8 cellular contexts compared by ENCODE assay signal in the genomic region with DNA sequence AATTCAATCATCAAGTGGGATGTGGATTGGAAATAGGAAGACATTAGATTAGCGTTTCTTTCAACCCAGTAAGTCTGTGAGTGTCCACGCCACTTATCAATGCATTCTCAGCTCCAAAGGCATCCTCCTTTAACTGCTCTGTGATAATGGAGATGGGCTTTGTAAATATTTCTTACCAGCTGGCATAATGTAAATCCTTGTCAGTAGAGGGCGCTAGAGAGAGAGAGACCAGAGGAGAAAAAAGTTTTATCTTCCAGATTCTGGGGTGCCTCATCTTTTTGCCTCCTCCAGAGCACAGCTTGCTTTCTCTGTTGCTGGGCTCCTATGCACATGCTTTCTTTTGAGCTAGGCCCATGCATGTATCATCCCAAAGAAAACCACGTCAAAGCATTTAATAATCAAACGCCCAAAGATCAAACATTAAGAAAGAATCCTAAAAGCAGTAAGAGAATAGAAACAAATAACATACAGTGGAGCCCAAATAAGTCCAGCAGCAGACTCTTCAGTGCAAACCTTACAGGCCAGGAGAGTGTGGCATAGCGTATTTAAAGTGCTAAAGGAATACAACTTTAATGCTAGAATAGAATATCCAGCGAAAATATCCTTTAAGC. TPM values are rescaled to one million over a fixed set of nuclear protein-coding genes. Genes with fewer than 3 reads are reported as not detected.
DNase-seq lines count a peak whose midpoint lies in the region; ATAC-seq and TF ChIP-seq lines count a peak whose summit lies in the region.

No MANE protein-coding gene starts in this region.

- no peak overlapping the region for H4K91ac ChIP-seq in IMR-90 (ENCODE audit: insufficient read depth, low read depth, low read length)

- no CpG with 5 or more reads among the region's 7 CpGs for whole genome bisulfite sequencing in IMR-90 (ENCODE audit: extremely low coverage in 2 of 2, insufficient read length in 1 of 2), 2 experiments

- H3K79me2 ChIP-seq in fibroblast of lung (ENCODE audit: control insufficient read depth, insufficient read depth, low read length), result no peaks in the 10 kb centered on the region

- ATAC-seq in IMR-90 (ENCODE audit: low read depth) (peak; percentile 32; the same call in 1 of the 2 replicates), thoracic aorta (ENCODE audit: insufficient number of reproducible peaks, low FRiP score, low read depth) (no peak)

- H3K9ac ChIP-seq in IMR-90 (ENCODE audit: low read depth, low read length) (no peak overlapping the region), fibroblast of lung (ENCODE audit: insufficient read depth, low read length) (no peak overlapping the region)

- no peak overlapping the region for H3K18ac ChIP-seq in IMR-90 (ENCODE audit: low read depth, low read length)

- TF ChIP-seq POLR2A in IMR-90 (IDR thresholded peaks at IDR 0.05; ENCODE audit: low read depth, low read length), result no peak

- H3K4me1 ChIP-seq in IMR-90 (ENCODE audit: control insufficient read depth, insufficient read depth, low read length) (peaks cover 4% of the 10 kb centered on the region), SJCRH30 (peaks cover 12% of the 10 kb centered on the region), fibroblast of lung (ENCODE audit: control insufficient read depth, extremely low read depth, insufficient read depth, low read length) (peaks cover 4% of the 10 kb centered on the region), thoracic aorta (ENCODE audit: control insufficient read depth in 1 of 2, low read depth in 2 of 2) (no peaks in the 10 kb centered on the region)

- H3K4me2 ChIP-seq in IMR-90 (ENCODE audit: low read depth, low read length), result no peak overlapping the region
- H3K4me2 ChIP-seq in fibroblast of lung (ENCODE audit: extremely low read depth, insufficient read depth, low read length), result no peak overlapping the region

- no peak overlapping the region for H3K56ac ChIP-seq in IMR-90 (ENCODE audit: extremely low read depth, insufficient read depth, low read length)

- POLR2A ChIA-PET in IMR-90 (lab: Charles Lee; ENCODE audit: unreplicated experiment), result no interaction called here

- H3K4me3 ChIP-seq in IMR-90 (ENCODE audit: insufficient read depth, low read depth, low read length) (no peak overlapping the region), SJCRH30 (no peak overlapping the region), fibroblast of lung (replicated peaks in 1 of 4; ENCODE audit: control extremely low read depth in 1 of 4, insufficient read depth in 1 of 4, low read depth in 3 of 4, low read length in 4 of 4) (no peak overlapping the region), thoracic aorta (no peak overlapping the region)

- H2AK9ac ChIP-seq in IMR-90 (replicated peaks; ENCODE audit: low read depth, low read length, poor library complexity), result no peak overlapping the region

- no peak overlapping the region for H3K4ac ChIP-seq in IMR-90 (ENCODE audit: low read depth, low read length)

- no peak overlapping the region for H2BK15ac ChIP-seq in IMR-90 (ENCODE audit: low read depth, low read length)

- H3K36me3 ChIP-seq in IMR-90 (ENCODE audit: control insufficient read depth, insufficient read depth, low read length) (no peaks in the 10 kb centered on the region), SJCRH30 (no peaks in the 10 kb centered on the region), fibroblast of lung (ENCODE audit: control insufficient read depth, insufficient read depth, low read length) (no peaks in the 10 kb centered on the region), thoracic aorta (no peaks in the 10 kb centered on the region)

- H3K27ac ChIP-seq in IMR-90 (ENCODE audit: insufficient read depth, low read length) (no peak overlapping the region), SJCRH30 (no peak overlapping the region), fibroblast of lung (ENCODE audit: insufficient read depth, low read length) (no peak overlapping the region), thoracic aorta (no peak overlapping the region)

- H3K9me1 ChIP-seq in IMR-90 (ENCODE audit: insufficient read depth, low read length), result 0 out of 2 replicates have a peak, but pooled peaks cover 4% of the 10 kb centered on the region

- H3K79me1 ChIP-seq in IMR-90 (ENCODE audit: low read depth in 1 of 2, low read length in 2 of 2), result no peaks in the 10 kb centered on the region

- H2BK20ac ChIP-seq in IMR-90 (ENCODE audit: low read depth, low read length), result no peak overlapping the region

- no peak overlapping the region for H2BK5ac ChIP-seq in IMR-90 (ENCODE audit: low read depth, low read length, poor library complexity, severe bottlenecking)

- TF ChIP-seq CTCF in IMR-90 (conservative IDR thresholded peaks at IDR 0.05; ENCODE audit: low read depth, low read length) (peak; percentile 51), fibroblast of lung (conservative IDR thresholded peaks at IDR 0.05 in 1 of 2, IDR thresholded peaks at IDR 0.05 in 1 of 2; ENCODE audit: low read depth in 1 of 2, low read length in 2 of 2) (peak; percentile 32 to 41), thoracic aorta (IDR thresholded peaks at IDR 0.05) (peak; percentile 51)

- H3K9me3 ChIP-seq in IMR-90 (ENCODE audit: control insufficient read depth, insufficient read depth, low read length) (no peaks in the 10 kb centered on the region), SJCRH30 (replicated peaks) (no peaks in the 10 kb centered on the region), fibroblast of lung (ENCODE audit: control insufficient read depth, insufficient read depth, low read depth, low read length) (no peaks in the 10 kb centered on the region), thoracic aorta (no peaks in the 10 kb centered on the region)

- dilution Hi-C loops in IMR-90 (cut with HindIII; ENCODE audit: low sequenced_read_pairs, unreplicated experiment), result no loop called here

- no peak overlapping the region for H2AFZ ChIP-seq in IMR-90 (replicated peaks; ENCODE audit: low read length, poor library complexity)
- H2AFZ ChIP-seq in fibroblast of lung (ENCODE audit: low read length), result no peak overlapping the region

- no peak overlapping the region for H3K14ac ChIP-seq in IMR-90 (replicated peaks; ENCODE audit: low read depth, low read length)

- no peak overlapping the region for H2BK120ac ChIP-seq in IMR-90 (ENCODE audit: low read depth, low read length)

- H2AK5ac ChIP-seq in IMR-90 (ENCODE audit: low read depth, low read length), result no peak overlapping the region

- CTCF ChIA-PET in IMR-90 (lab: Yijun Ruan, JAX), result interaction anchor here (0.6 to 1.5 kb wide), 6 partner anchors 12 to 733 kb away, joined by 3 to 8 read pairs (median 4); no protein-coding TSS in a partner anchor

- DNase-seq in NCI-H510A treated with DMSO at 0.1 percent for 48 hours (lab: John Stamatoyannopoulos, UW), result peak; percentile 32
- no peak for DNase-seq in NCI-H510A (lab: John Stamatoyannopoulos, UW)
- DNase-seq in IMR-90, result peak; percentile 33
- peak; percentile 13 to 76 for DNase-seq in SJCRH30
- peak in 1 of 2 donors; percentile 49 for DNase-seq in fibroblast of lung (ENCODE audit: low read depth in 2 of 2)
- DNase-seq in thoracic aorta (ENCODE audit: low spot score), result no peak
- no peak for DNase-seq in amniotic stem cell (lab: John Stamatoyannopoulos, UW)
- no peak for DNase-seq in GM19240 (ENCODE audit: insufficient read length, low spot score)

- peak; percentile 37 for TF ChIP-seq RAD21 in IMR-90 (IDR thresholded peaks at IDR 0.05; ENCODE audit: low read length)

- H3K27me3 ChIP-seq in IMR-90 (ENCODE audit: control insufficient read depth, insufficient read depth, low read length) (no peaks in the 10 kb centered on the region), SJCRH30 (no peaks in the 10 kb centered on the region), fibroblast of lung (ENCODE audit: control insufficient read depth, insufficient read depth, low read length) (no peaks in the 10 kb centered on the region), thoracic aorta (replicated peaks; ENCODE audit: insufficient read depth) (no peaks in the 10 kb centered on the region)

- intact Hi-C loops in IMR-90 (cut with micrococcal nuclease), result loop anchor here (2.0 to 10.0 kb wide), 2 partner anchors 29 to 319 kb away; a partner anchor contains a TSS

- no peaks in the 10 kb centered on the region for H4K20me1 ChIP-seq in IMR-90 (ENCODE audit: insufficient read depth, low read length)
- no peaks in the 10 kb centered on the region for H4K20me1 ChIP-seq in fibroblast of lung (ENCODE audit: control insufficient read depth, extremely low read depth, insufficient read depth, low read length)

- in situ Hi-C loops in IMR-90 (cut with MboI; ENCODE audit: low sequenced_read_pairs), result no loop called here

- no peak overlapping the region for H3K23ac ChIP-seq in IMR-90 (ENCODE audit: low read depth, low read length)

- H4K8ac ChIP-seq in IMR-90 (ENCODE audit: low read depth in 2 of 2, low read length in 2 of 2), result no peak overlapping the region

- no TSS peak for BruUV-seq in IMR-90 (replicated peaks; lab: Mats Ljungman, UMichigan)

- H4K5ac ChIP-seq in IMR-90 (ENCODE audit: low read depth, low read length), result no peak overlapping the region

TF ChIP-seq in IMR-90, 13 proteins besides CTCF, POLR2A, EP300 and RAD21:
- peak; percentile 33; the same call in 1 of the 2 replicates for TF ChIP-seq SMC3 (IDR thresholded peaks at IDR 0.05; ENCODE audit: low read depth, low read length)
- no peak for TF ChIP-seq MAFK (IDR thresholded peaks at IDR 0.05; ENCODE audit: low read depth, low read length)

RNA-seq across cellular contexts. Expression of a gene that starts 9.6 kb away (rescaled TPM):
- total RNA-seq in IMR-90 (2012; rRNA removed), result 19.0 and 22.8 TPM in 2 replicates
- polyA plus RNA-seq in IMR-90 (2012; rRNA removed), result 24.2 and 28.8 TPM in 2 replicates
- polyA plus RNA-seq in IMR-90 (2012; cell fraction: cytosol; rRNA removed), result 11.8 and 12.6 TPM in 2 replicates
- 74.1 and 165 TPM in 2 replicates for polyA plus RNA-seq in IMR-90 (2012; cell fraction: nucleus; rRNA removed; ENCODE audit: low replicate concordance)
- 23.7 and 26.3 TPM in 2 replicates for total RNA-seq in SJCRH30 (2014; rRNA removed; shearing (Covaris generic))
- total RNA-seq in fibroblast of lung, result 19.0 and 22.3 TPM in 2 replicates
- polyA plus RNA-seq in fibroblast of lung, result 28.1 and 32.1 TPM in 2 replicates
- polyA plus RNA-seq in fibroblast of lung (2012), result 14.9 and 18.4 TPM in 2 replicates
- 10.6 and 18.5 TPM in 2 replicates for polyA minus RNA-seq in fibroblast of lung (ENCODE audit: low replicate concordance)
- 10 to 100 TPM; 26.5 to 31.5 TPM for total RNA-seq in thoracic aorta

Comparison
In these comparisons a context has a peak if more than half of its experiments do, and no peak if none do; other contexts are left out.
1. DNase-seq: peak in NCI-H510A treated with DMSO at 0.1 percent for 48 hours (single experiment), IMR-90 (single experiment) and SJCRH30 (2 of 2); none in NCI-H510A (single experiment), thoracic aorta (single experiment), amniotic stem cell (single experiment) and GM19240 (single experiment).
2. Peak in every context shown above with its lines, with median percentiles within 50 percentile points of each other: CTCF ChIP-seq.